Comparison of ENCODE assay signal across 9 cellular contexts in genomic region chr22:37260939-37261338, GRCh38. TPM values are rescaled to one million over a fixed set of nuclear protein-coding genes. Genes with fewer than 3 reads are reported as not detected.
A peak's percentile ranks its signal among the peaks of the same experiment; 100 is the strongest.
DNase-seq lines count a peak whose midpoint lies in the region; ATAC-seq and TF ChIP-seq lines count a peak whose summit lies in the region.
"Had no signal": no experiment of that assay in that cellular context is flagged by ENCODE, and none has a peak within 500 bp of the region (broad histone marks: within the 10 kb centered on the region; RNA-seq: fewer than 3 reads in every experiment).

No MANE protein-coding gene starts in this region.

- no peak overlapping the region for H3K9ac ChIP-seq in colonic mucosa (ENCODE audit: low read depth in 2 of 2, low read length in 2 of 2)

- H3K4me1 Mint-ChIP-seq in activated B cell treated with CpG ODN at 0.5 μM for 24 hours (peaks cover 38% of the 10 kb centered on the region), memory B cell (peaks cover 26% of the 10 kb centered on the region)

- peaks cover 2% of the 10 kb centered on the region for H3K36me3 Mint-ChIP-seq in activated B cell treated with CpG ODN at 0.5 μM for 24 hours (ENCODE audit: low read depth)
- no peaks in the 10 kb centered on the region for H3K36me3 Mint-ChIP-seq in memory B cell

- intact Hi-C loops in activated B cell treated with CpG ODN at 0.5 μM for 24 hours (cut with micrococcal nuclease), result loop anchor here (1.0 to 2.0 kb wide), 7 partner anchors 17 to 714 kb away; partner anchors contain the start of gene RAC2
- intact Hi-C loops in colonic mucosa (cut with DNase I), result loop anchor here (10.0 kb wide), 1 partner anchor 96 kb away; no protein-coding TSS in a partner anchor

- POLR2A ChIA-PET in activated B cell treated with CpG ODN at 0.5 μM for 24 hours (lab: Charles Lee), result interaction anchor here (0.5 to 4.0 kb wide), 14 partner anchors 9 to 658 kb away, joined by 3 to 57 read pairs (median 5); partner anchors contain the start of genes CYTH4 and RAC2

- H3K36me3 ChIP-seq in colonic mucosa (no peaks in the 10 kb centered on the region), suprapubic skin (no peaks in the 10 kb centered on the region)

- H3K4me1 ChIP-seq in colonic mucosa (no peaks in the 10 kb centered on the region), suprapubic skin (peaks cover 15% of the 10 kb centered on the region)

- CTCF ChIA-PET in activated B cell treated with CpG ODN at 0.5 μM for 24 hours (lab: Charles Lee), result interaction anchor here (0.5 to 4.8 kb wide), 37 partner anchors 11 to 714 kb away, joined by 3 to 139 read pairs (median 5); partner anchors contain the start of genes CYTH4, IFT27, KCTD17 and MFNG

- ATAC-seq in activated B cell treated with CpG ODN at 0.5 μM for 24 hours (ENCODE audit: low read depth) (peak; percentile 88), memory B cell (ENCODE audit: low read depth) (peak; percentile 66)

- H3K9me3 ChIP-seq in colonic mucosa (no peaks in the 10 kb centered on the region), suprapubic skin (no peaks in the 10 kb centered on the region)

- TF ChIP-seq CTCF in activated B cell treated with CpG ODN at 0.5 μM for 24 hours (IDR thresholded peaks at IDR 0.05) (peak; percentile 44), colonic mucosa (IDR thresholded peaks at IDR 0.05) (peak; percentile 92), suprapubic skin (IDR thresholded peaks at IDR 0.05) (peak; percentile 60 to 87)

- H3K4me3 Mint-ChIP-seq in activated B cell treated with CpG ODN at 0.5 μM for 24 hours (peak overlapping the region; percentile 2), memory B cell (no peak overlapping the region)

- no peak overlapping the region for H3K27ac Mint-ChIP-seq in activated B cell treated with CpG ODN at 0.5 μM for 24 hours
- H3K27ac Mint-ChIP-seq in memory B cell, result no peak overlapping the region

- H3K27me3 Mint-ChIP-seq in activated B cell treated with CpG ODN at 0.5 μM for 24 hours, result no peaks in the 10 kb centered on the region
- peaks cover 4% of the 10 kb centered on the region for H3K27me3 Mint-ChIP-seq in memory B cell

- H3K27ac ChIP-seq in colonic mucosa (no peak overlapping the region), suprapubic skin (no peak overlapping the region)

- no peak for TF ChIP-seq EP300 in suprapubic skin (IDR thresholded peaks at IDR 0.05)

- TF ChIP-seq POLR2A in suprapubic skin (IDR thresholded peaks at IDR 0.05), result no peak

- H3K27me3 ChIP-seq in colonic mucosa (no peaks in the 10 kb centered on the region), suprapubic skin (peaks cover 66% of the 10 kb centered on the region)

- WGBS in suprapubic skin, result 26% methylated on average over 14 of the region's 14 CpGs

- DNase-seq in NCI-H748 (lab: John Stamatoyannopoulos, UW; ENCODE audit: unreplicated experiment) (peak; percentile 53), NCI-H748 treated with DMSO at 0.1 percent for 48 hours (lab: John Stamatoyannopoulos, UW) (no peak), NCI-H1092 (lab: John Stamatoyannopoulos, UW) (peak; percentile 34), activated B cell treated with CpG ODN at 0.5 μM for 24 hours (no peak), colonic mucosa (peak; percentile 62), memory B cell (ENCODE audit: low spot score in 2 of 2) (peak; percentile 62 to 65), suprapubic skin (ENCODE audit: low spot score in 2 of 2) (no peak), cortex of kidney (lab: John Stamatoyannopoulos, UW) (no peak)

- H3K4me3 ChIP-seq in colonic mucosa (no peak overlapping the region), suprapubic skin (no peak overlapping the region)

- H3K9me3 Mint-ChIP-seq in activated B cell treated with CpG ODN at 0.5 μM for 24 hours (peaks cover 3% of the 10 kb centered on the region), memory B cell (no peaks in the 10 kb centered on the region)

RNA-seq across cellular contexts. Expression of gene RAC2, which starts 16.9 kb away (rescaled TPM):
- 518 and 557 TPM in 2 replicates for total RNA-seq in activated B cell treated with CpG ODN at 0.5 μM for 24 hours
- total RNA-seq in colonic mucosa, result 10 to 100 TPM; 27.4 to 27.6 TPM
- total RNA-seq in suprapubic skin, result 1 to 10 TPM; 1.9 to 3.9 (median 3.0) TPM

RNA-seq across cellular contexts. Expression of gene CYTH4, which starts 21.4 kb away (rescaled TPM):
- 37.2 and 40.3 TPM in 2 replicates for total RNA-seq in activated B cell treated with CpG ODN at 0.5 μM for 24 hours
- total RNA-seq in colonic mucosa, result 1 to 10 TPM; 3.0 to 7.4 TPM
- total RNA-seq in suprapubic skin, result 1 to 10 TPM in 3 of 4 donors, under 1 TPM in 1; 0.55 to 4.3 (median 2.7) TPM

RNA-seq across cellular contexts. Expression of gene SSTR3, which starts 48.7 kb away (rescaled TPM):
- total RNA-seq in activated B cell treated with CpG ODN at 0.5 μM for 24 hours (1.7 and 1.8 TPM in 2 replicates), colonic mucosa (under 1 TPM in 1 of 2 donors, not detected in 1; 0.12 TPM), suprapubic skin (not detected)
- total RNA-seq: glomerular endothelial cell had no signal

Comparison
In these comparisons a context has a peak if more than half of its experiments do, and no peak if none do; other contexts are left out.
1. DNase-seq: peak in NCI-H748 (single experiment), NCI-H1092 (single experiment), colonic mucosa (single experiment) and memory B cell (2 of 2); none in NCI-H748 treated with DMSO at 0.1 percent for 48 hours (single experiment), activated B cell treated with CpG ODN at 0.5 μM for 24 hours (single experiment), suprapubic skin (0 of 2) and cortex of kidney (single experiment).
2. RNA of gene RAC2, which starts 16.9 kb away (total RNA-seq): 518 to 557 TPM in activated B cell treated with CpG ODN at 0.5 μM for 24 hours; 27.4 to 27.6 TPM in colonic mucosa and 1.9 to 3.9 TPM in suprapubic skin; every median in the first group is over 10 times any median in the second.
3. Peak in every context shown above with its lines, with median percentiles within 50 percentile points of each other: CTCF ChIP-seq.